ENCODE assay signal across 8 cellular contexts in genomic region chr19:39996811-39997594, GRCh38. TPM values are rescaled to one million over a fixed set of nuclear protein-coding genes. Genes with fewer than 3 reads are reported as not detected.
DNase-seq lines count a peak whose midpoint lies in the region; ATAC-seq and TF ChIP-seq lines count a peak whose summit lies in the region.

TSS of gene ZNF546 (plus strand) at chr19:39997060. CDS start at chr19:39998327, 1,267 bp downstream.

- intact Hi-C loops in mammary epithelial cell (cut with micrococcal nuclease) = no loop called here

- peaks cover 14% of the 10 kb centered on the region for H3K4me1 ChIP-seq in mammary epithelial cell (ENCODE audit: insufficient read depth, low read length)

- H3K27ac ChIP-seq in mammary epithelial cell (ENCODE audit: insufficient read depth, low read depth, low read length) (peak within 1 kb of the TSS; percentile 73), skin epidermis (peak within 1 kb of the TSS; percentile 46 to 95 (median 87))

- no peaks in the 10 kb centered on the region for H4K20me1 ChIP-seq in mammary epithelial cell (ENCODE audit: insufficient read depth, low read length)

- peak; percentile 69 for ATAC-seq in GM18873 (IDR thresholded peaks at IDR 0.05; ENCODE audit: low FRiP score, unreplicated experiment)
- ATAC-seq in HG03159 (IDR thresholded peaks at IDR 0.05; ENCODE audit: unreplicated experiment) = peak; percentile 78

- H3K27me3 ChIP-seq in mammary epithelial cell (ENCODE audit: insufficient read depth, low read length) = no peaks in the 10 kb centered on the region

- peak within 1 kb of the TSS; percentile 96 for H2AFZ ChIP-seq in mammary epithelial cell (ENCODE audit: low read depth, low read length)

- H3K36me3 ChIP-seq in mammary epithelial cell (ENCODE audit: insufficient read depth, low read length) = no peaks in the 10 kb centered on the region

- dilution Hi-C loops in mammary epithelial cell (cut with HindIII; ENCODE audit: low sequenced_read_pairs) = no loop called here

- peak within 1 kb of the TSS; percentile 84 for H3K4me3 ChIP-seq in WI38 (ENCODE audit: low read depth, low read length)
- peak within 1 kb of the TSS; percentile 68 to 80 (median 80) for H3K4me3 ChIP-seq in mammary epithelial cell (replicated peaks in 1 of 3; ENCODE audit: insufficient read depth in 1 of 3, low read depth in 2 of 3, low read length in 3 of 3)
- H3K4me3 ChIP-seq in skin epidermis = peak within 1 kb of the TSS; percentile 49 to 76 (median 56)

- WGBS in mammary epithelial cell (ENCODE audit: low coverage, missing lambda C conversion rate) = under 1% methylated on average over 34 of the region's 50 CpGs

- in situ Hi-C loops in ACHN (cut with HindIII; ENCODE audit: low pct_ligation_motif_present, low pct_unique_long_range_greater_than_20kb, low sequenced_read_pairs) (no loop called here), mammary epithelial cell (cut with MboI; ENCODE audit: low sequenced_read_pairs in 2 of 2) (no loop called here)

- H3K79me2 ChIP-seq in mammary epithelial cell (ENCODE audit: insufficient read depth, low read length) = peaks cover 14% of the 10 kb centered on the region

- TF ChIP-seq CTCF in WI38 (IDR thresholded peaks at IDR 0.05; ENCODE audit: low read depth, low read length) = no peak
- no peak for TF ChIP-seq CTCF in mammary epithelial cell (conservative IDR thresholded peaks at IDR 0.05 in 1 of 2, IDR thresholded peaks at IDR 0.05 in 1 of 2; ENCODE audit: extremely low read depth in 1 of 2, insufficient read depth in 1 of 2, low read depth in 1 of 2, low read length in 2 of 2)

- peak within 1 kb of the TSS; percentile 77 for H3K9ac ChIP-seq in mammary epithelial cell (ENCODE audit: insufficient read depth, low read length)

- H3K9me3 ChIP-seq in mammary epithelial cell (replicated peaks; ENCODE audit: insufficient read depth, low read length) = peaks cover 4% of the 10 kb centered on the region

- peak within 1 kb of the TSS; percentile 93 for H3K4me2 ChIP-seq in mammary epithelial cell (ENCODE audit: insufficient read depth, low read depth, low read length)

- peak; percentile 82 for DNase-seq in ACHN
- peak; percentile 96 for DNase-seq in NCI-H2227 (lab: John Stamatoyannopoulos, UW; ENCODE audit: unreplicated experiment)
- DNase-seq in mammary epithelial cell = peak; percentile 88
- peak; percentile 89 for DNase-seq in iPS-NIHi11 (ENCODE audit: low spot score)

- BruUV-seq in mammary epithelial cell (replicated peaks; lab: Mats Ljungman, UMichigan) = no TSS peak

- CTCF ChIA-PET in mammary epithelial cell (lab: Charles Lee; ENCODE audit: low non-redundant PET) = no interaction called here

RNA-seq across cellular contexts. Expression of gene ZNF546, which starts in this region (rescaled TPM):
- total RNA-seq in mammary epithelial cell = 1 to 10 TPM; 1.0 to 1.7 TPM
- polyA plus RNA-seq in mammary epithelial cell = 0.32 TPM
- 0.72 TPM for polyA minus RNA-seq in mammary epithelial cell

Comparison
In these comparisons a context has a peak if more than half of its experiments do, and no peak if none do; other contexts are left out.
1. Peak in every context shown above with its lines: DNase-seq, ATAC-seq, H3K4me3 ChIP-seq and H3K27ac ChIP-seq.